In genomic region chr4:153728660-153729059, GRCh38 we compare ENCODE assay signal across 12 cellular contexts. TPM values are rescaled to one million over a fixed set of nuclear protein-coding genes. Genes with fewer than 3 reads are reported as not detected.
A peak's percentile ranks its signal among the peaks of the same experiment; 100 is the strongest.
DNase-seq lines count a peak whose midpoint lies in the region; ATAC-seq and TF ChIP-seq lines count a peak whose summit lies in the region.
"Had no signal": no experiment of that assay in that cellular context is flagged by ENCODE, and none has a peak within 500 bp of the region (broad histone marks: within the 10 kb centered on the region; RNA-seq: fewer than 3 reads in every experiment).

No MANE protein-coding gene starts in this region.

- ATAC-seq in GM19452 (IDR thresholded peaks at IDR 0.05; ENCODE audit: unreplicated experiment) (peak; percentile 69), HG02981 (IDR thresholded peaks at IDR 0.05; ENCODE audit: unreplicated experiment) (peak; percentile 65), HG03095 (IDR thresholded peaks at IDR 0.05; ENCODE audit: unreplicated experiment) (no peak), sciatic nerve (no peak), esophagus mucosa (no peak)
- ATAC-seq: natural killer cell treated with Interleukin-12 subunit alpha and Interleukin-12 subunit beta and Interleukin-15 and Interleukin-18, amount 100 ng/mL, for 72 hours had no signal

- H3K9me3 Mint-ChIP-seq in CD14-positive monocyte: peaks cover 0 to 3% (median 0%) of the 10 kb centered on the region in 7 donors
- H3K9me3 Mint-ChIP-seq: natural killer cell treated with Interleukin-12 subunit alpha and Interleukin-12 subunit beta and Interleukin-15 and Interleukin-18, amount 100 ng/mL, for 72 hours had no signal

- no peak overlapping the region for H3K4me3 Mint-ChIP-seq in CD14-positive monocyte
- H3K4me3 Mint-ChIP-seq: natural killer cell treated with Interleukin-12 subunit alpha and Interleukin-12 subunit beta and Interleukin-15 and Interleukin-18, amount 100 ng/mL, for 72 hours had no signal

- peaks cover 76% of the 10 kb centered on the region for H3K4me1 Mint-ChIP-seq in CD14-positive monocyte

- peaks cover 0 to 2% (median 0%) of the 10 kb centered on the region in 3 donors for H3K27me3 Mint-ChIP-seq in CD14-positive monocyte (ENCODE audit: low read depth in 3 of 3)

- intact Hi-C loops in CD14-positive monocyte (cut with micrococcal nuclease): no loop called here
- intact Hi-C loops in sciatic nerve (cut with DNase I): no loop called here

- peak overlapping the region; percentile 68 to 91 (median 86) for H3K27ac Mint-ChIP-seq in CD14-positive monocyte
- H3K27ac Mint-ChIP-seq: natural killer cell treated with Interleukin-12 subunit alpha and Interleukin-12 subunit beta and Interleukin-15 and Interleukin-18, amount 100 ng/mL, for 72 hours had no signal

- no peak for TF ChIP-seq CTCF in CD14-positive monocyte (IDR thresholded peaks at IDR 0.05)

- H3K36me3 Mint-ChIP-seq in CD14-positive monocyte: peaks cover 5 to 7% of the 10 kb centered on the region in 2 donors
- H3K36me3 Mint-ChIP-seq: natural killer cell treated with Interleukin-12 subunit alpha and Interleukin-12 subunit beta and Interleukin-15 and Interleukin-18, amount 100 ng/mL, for 72 hours had no signal

- DNase-seq in CD14-positive monocyte (ENCODE audit: low spot score) (peak; percentile 48), NOMO-1 treated with DMSO at 0.1 percent for 48 hours (lab: John Stamatoyannopoulos, UW; ENCODE audit: unreplicated experiment) (peak; percentile 75), NCI-H2171 treated with DMSO at 0.1 percent for 48 hours (lab: John Stamatoyannopoulos, UW) (no peak), sciatic nerve (ENCODE audit: low spot score) (no peak)
- DNase-seq: NCI-H1092 treated with DMSO at 0.1 percent for 48 hours, NCI-H510A had no signal

RNA-seq across cellular contexts. Expression of gene RNF175, which starts 31.2 kb away (rescaled TPM):
- under 1 TPM; 0.36 to 0.91 TPM for polyA plus RNA-seq in CD14-positive monocyte
- total RNA-seq in sciatic nerve: 2.3 TPM
- total RNA-seq in esophagus mucosa: not detected
- total RNA-seq: natural killer cell treated with Interleukin-12 subunit alpha and Interleukin-12 subunit beta and Interleukin-15 and Interleukin-18, amount 100 ng/mL, for 72 hours; SJSA1 had no signal

RNA-seq across cellular contexts. Expression of gene TLR2, which starts 44.6 kb away (rescaled TPM):
- polyA plus RNA-seq in CD14-positive monocyte: 100 to 1,000 TPM; 133 to 162 TPM
- total RNA-seq in sciatic nerve (35.2 TPM), esophagus mucosa (7.0 TPM)
- total RNA-seq: SJSA1 had no signal

Comparison
In these comparisons a context has a peak if more than half of its experiments do, and no peak if none do; other contexts are left out.
1. DNase-seq: peak in CD14-positive monocyte (single experiment) and NOMO-1 treated with DMSO at 0.1 percent for 48 hours (single experiment); none in NCI-H2171 treated with DMSO at 0.1 percent for 48 hours (single experiment) and sciatic nerve (single experiment).
2. ATAC-seq: peak in GM19452 (single experiment) and HG02981 (single experiment); none in HG03095 (single experiment), sciatic nerve (single experiment) and esophagus mucosa (single experiment).